In genomic region chr5:107523019-107523680, GRCh38 we compare ENCODE assay signal across 23 cellular contexts.
DNase-seq lines count a peak whose midpoint lies in the region; ATAC-seq and TF ChIP-seq lines count a peak whose summit lies in the region.
"Had no signal": no experiment of that assay in that cellular context is flagged by ENCODE, and none has a peak within 500 bp of the region (broad histone marks: within the 10 kb centered on the region; RNA-seq: fewer than 3 reads in every experiment).

No MANE protein-coding gene starts in this region.

- CTCF ChIA-PET in Panc1 (lab: Charles Lee): no interaction called here
- CTCF ChIA-PET in activated CD4-positive, alpha-beta memory T cell treated with anti-CD3 and anti-CD28 coated beads for 36 hours (lab: Charles Lee): interaction anchor here (0.6 to 0.8 kb wide), 3 partner anchors 12 to 340 kb away, joined by 3 to 5 read pairs (median 3); no protein-coding TSS in a partner anchor

- BruUV-seq in Panc1 (replicated peaks; lab: Mats Ljungman, UMichigan): no TSS peak

- no peaks in the 10 kb centered on the region for H4K20me1 ChIP-seq in GM23338 (replicated peaks; ENCODE audit: insufficient read depth)

- TF ChIP-seq CTCF in GM23338 (conservative IDR thresholded peaks at IDR 0.05; ENCODE audit: low read depth in 2 of 2): no peak
- TF ChIP-seq CTCF in Panc1 (IDR thresholded peaks at IDR 0.05): no peak

- H3K27ac ChIP-seq in GM23338 (ENCODE audit: low read depth) (no peak overlapping the region), Panc1 (ENCODE audit: low read length) (peak overlapping the region; percentile 25; the same call in 1 of the 2 replicates)
- H3K27ac ChIP-seq: C4-2B, dorsolateral prefrontal cortex, heart right ventricle, PC-9, upper lobe of right lung had no signal

- H3K4me2 ChIP-seq in GM23338: no peak overlapping the region
- H3K4me2 ChIP-seq: PC-9 had no signal

- no peaks in the 10 kb centered on the region for H3K27me3 ChIP-seq in GM23338 (ENCODE audit: insufficient read depth)
- H3K27me3 ChIP-seq in Panc1 (ENCODE audit: control insufficient read depth, insufficient read depth, low read length): no peaks in the 10 kb centered on the region
- H3K27me3 ChIP-seq: dorsolateral prefrontal cortex, heart right ventricle, upper lobe of right lung had no signal

- H3K9me2 ChIP-seq in GM23338 (ENCODE audit: insufficient read depth): no peaks in the 10 kb centered on the region

- H3K4me3 ChIP-seq in GM23338 (no peak overlapping the region), Panc1 (ENCODE audit: low read depth in 2 of 2, low read length in 2 of 2) (no peak overlapping the region)
- H3K4me3 ChIP-seq: dorsolateral prefrontal cortex, heart right ventricle, K562, PC-9, upper lobe of right lung had no signal

- H3K9me3 ChIP-seq in Panc1 (ENCODE audit: control insufficient read depth, insufficient read depth, low read depth, low read length): no peaks in the 10 kb centered on the region
- H3K9me3 ChIP-seq: heart right ventricle, upper lobe of right lung had no signal

- peaks cover 36% of the 10 kb centered on the region for H3K4me1 ChIP-seq in GM23338 (ENCODE audit: insufficient read depth)
- peaks cover 13% of the 10 kb centered on the region for H3K4me1 ChIP-seq in Panc1 (ENCODE audit: control insufficient read depth, insufficient read depth, low read length)
- H3K4me1 ChIP-seq: upper lobe of right lung had no signal

- no peak for DNase-seq in GM23338 (ENCODE audit: low spot score)
- DNase-seq in NCI-H187 treated with DMSO at 0.1 percent for 48 hours (lab: John Stamatoyannopoulos, UW): peak; percentile 66
- no peak for DNase-seq in Panc1 (ENCODE audit: low read depth, low spot score)
- peak; percentile 66 for DNase-seq in myocyte (ENCODE audit: low read depth)
- DNase-seq in SKM-1 (lab: John Stamatoyannopoulos, UW; ENCODE audit: unreplicated experiment): no peak
- no peak for DNase-seq in ecto neural progenitor cell (ENCODE audit: low spot score)
- DNase-seq in activated CD4-positive, alpha-beta memory T cell treated with anti-CD3 and anti-CD28 coated beads for 36 hours: no peak
- no peak for DNase-seq in activated T-cell treated with anti-CD3 and anti-CD28 coated beads, Interleukin-2, amount 50 U/mL, for 24 hours
- DNase-seq: activated CD4-positive, CD25-positive, alpha-beta regulatory T cell treated with anti-CD3 and anti-CD28 coated beads, Interleukin-2, amount 50 U/mL, for 72 hours; activated CD8-positive, alpha-beta memory T cell treated with anti-CD3 and anti-CD28 coated beads for 24 hours; activated naive CD4-positive, alpha-beta T cell treated with anti-CD3 and anti-CD28 coated beads, Interleukin-2, amount 10 ng/mL, durations not matched to agents 7 days and 5 days; activated T-cell treated with anti-CD3 and anti-CD28 coated beads, Interleukin-2, amount 50 U/mL, for 4 hours; aorta; heart right ventricle; NCI-H2081 treated with DMSO at 0.1 percent for 48 hours; PC-9; SIG-M5; T-cell; upper lobe of right lung had no signal

- H3K9me3 Mint-ChIP-seq in GM23338: no peaks in the 10 kb centered on the region
- H3K9me3 Mint-ChIP-seq in activated CD4-positive, alpha-beta memory T cell treated with anti-CD3 and anti-CD28 coated beads for 36 hours: no peaks in the 10 kb centered on the region
- H3K9me3 Mint-ChIP-seq in activated T-cell treated with anti-CD3 and anti-CD28 coated beads, Interleukin-2, amount 50 U/mL, for 24 hours: no peaks in the 10 kb centered on the region
- H3K9me3 Mint-ChIP-seq: activated naive CD4-positive, alpha-beta T cell treated with anti-CD3 and anti-CD28 coated beads, Interleukin-2, amount 10 ng/mL, durations not matched to agents 7 days and 5 days; activated T-cell treated with anti-CD3 and anti-CD28 coated beads, Interleukin-2, amount 50 U/mL, for 4 hours; natural killer cell treated with Interleukin-12 subunit alpha and Interleukin-12 subunit beta and Interleukin-15 and Interleukin-18, amount 100 ng/mL, for 72 hours; T-cell had no signal

- peak; percentile 35; the same call in 2 of the 3 replicates for ATAC-seq in GM23338
- ATAC-seq in Panc1: peak; percentile 73; the same call in 1 of the 2 replicates
- ATAC-seq: activated T-cell treated with anti-CD3 and anti-CD28 coated beads, Interleukin-2, amount 50 U/mL, for 4 hours; heart right ventricle; K562; natural killer cell treated with Interleukin-12 subunit alpha and Interleukin-12 subunit beta and Interleukin-15 and Interleukin-18, amount 100 ng/mL, for 72 hours; T-cell; upper lobe of right lung had no signal

- POLR2A ChIA-PET in Panc1 (lab: Charles Lee): no interaction called here
- POLR2A ChIA-PET in activated CD4-positive, alpha-beta memory T cell treated with anti-CD3 and anti-CD28 coated beads for 36 hours (lab: Charles Lee): no interaction called here

- no peaks in the 10 kb centered on the region for H3F3A ChIP-seq in GM23338 (replicated peaks; ENCODE audit: low read depth)

- intact Hi-C loops in Panc1 (cut with micrococcal nuclease; ENCODE audit: unreplicated experiment): no loop called here
- intact Hi-C loops in activated CD4-positive, alpha-beta memory T cell treated with anti-CD3 and anti-CD28 coated beads for 36 hours (cut with micrococcal nuclease): no loop called here

- no peak overlapping the region for H3K27ac Mint-ChIP-seq in GM23338
- no peak overlapping the region for H3K27ac Mint-ChIP-seq in activated CD4-positive, alpha-beta memory T cell treated with anti-CD3 and anti-CD28 coated beads for 36 hours
- H3K27ac Mint-ChIP-seq in activated T-cell treated with anti-CD3 and anti-CD28 coated beads, Interleukin-2, amount 50 U/mL, for 24 hours: no peak overlapping the region
- H3K27ac Mint-ChIP-seq: activated naive CD4-positive, alpha-beta T cell treated with anti-CD3 and anti-CD28 coated beads, Interleukin-2, amount 10 ng/mL, durations not matched to agents 7 days and 5 days; T-cell had no signal

- H3K36me3 ChIP-seq in GM23338 (ENCODE audit: insufficient read depth) (no peaks in the 10 kb centered on the region), Panc1 (ENCODE audit: control insufficient read depth, insufficient read depth, low read length) (no peaks in the 10 kb centered on the region)
- H3K36me3 ChIP-seq: heart right ventricle, upper lobe of right lung had no signal

- no peaks in the 10 kb centered on the region for H3K36me3 Mint-ChIP-seq in GM23338 (ENCODE audit: low read depth)
- no peaks in the 10 kb centered on the region for H3K36me3 Mint-ChIP-seq in activated CD4-positive, alpha-beta memory T cell treated with anti-CD3 and anti-CD28 coated beads for 36 hours
- no peaks in the 10 kb centered on the region for H3K36me3 Mint-ChIP-seq in activated T-cell treated with anti-CD3 and anti-CD28 coated beads, Interleukin-2, amount 50 U/mL, for 24 hours (ENCODE audit: low read depth)
- H3K36me3 Mint-ChIP-seq: activated naive CD4-positive, alpha-beta T cell treated with anti-CD3 and anti-CD28 coated beads, Interleukin-2, amount 10 ng/mL, durations not matched to agents 7 days and 5 days; natural killer cell treated with Interleukin-12 subunit alpha and Interleukin-12 subunit beta and Interleukin-15 and Interleukin-18, amount 100 ng/mL, for 72 hours; T-cell had no signal

- in situ Hi-C loops in Panc1 (cut with HindIII; ENCODE audit: low pct_unique_long_range_greater_than_20kb, low sequenced_read_pairs): no loop called here

- peaks cover 58% of the 10 kb centered on the region for H3K4me1 Mint-ChIP-seq in GM23338
- H3K4me1 Mint-ChIP-seq in activated CD4-positive, alpha-beta memory T cell treated with anti-CD3 and anti-CD28 coated beads for 36 hours (ENCODE audit: low read depth): no peaks in the 10 kb centered on the region
- H3K4me1 Mint-ChIP-seq in activated T-cell treated with anti-CD3 and anti-CD28 coated beads, Interleukin-2, amount 50 U/mL, for 24 hours (ENCODE audit: low read depth): peaks cover 3% of the 10 kb centered on the region
- H3K4me1 Mint-ChIP-seq: activated naive CD4-positive, alpha-beta T cell treated with anti-CD3 and anti-CD28 coated beads, Interleukin-2, amount 10 ng/mL, durations not matched to agents 7 days and 5 days; T-cell had no signal

- H3K79me2 ChIP-seq in GM23338 (replicated peaks; ENCODE audit: insufficient read depth): peaks cover 3% of the 10 kb centered on the region; the same call in 1 of the 2 replicates

- H3K4me3 Mint-ChIP-seq in GM23338: no peak overlapping the region
- no peak overlapping the region for H3K4me3 Mint-ChIP-seq in activated CD4-positive, alpha-beta memory T cell treated with anti-CD3 and anti-CD28 coated beads for 36 hours
- H3K4me3 Mint-ChIP-seq in activated T-cell treated with anti-CD3 and anti-CD28 coated beads, Interleukin-2, amount 50 U/mL, for 24 hours: no peak overlapping the region
- H3K4me3 Mint-ChIP-seq: activated naive CD4-positive, alpha-beta T cell treated with anti-CD3 and anti-CD28 coated beads, Interleukin-2, amount 10 ng/mL, durations not matched to agents 7 days and 5 days; activated T-cell treated with anti-CD3 and anti-CD28 coated beads, Interleukin-2, amount 50 U/mL, for 4 hours; natural killer cell treated with Interleukin-12 subunit alpha and Interleukin-12 subunit beta and Interleukin-15 and Interleukin-18, amount 100 ng/mL, for 72 hours; T-cell had no signal

- no peaks in the 10 kb centered on the region for H3K27me3 Mint-ChIP-seq in GM23338 (ENCODE audit: insufficient read depth, low read depth, poor library complexity)
- H3K27me3 Mint-ChIP-seq in activated CD4-positive, alpha-beta memory T cell treated with anti-CD3 and anti-CD28 coated beads for 36 hours: no peaks in the 10 kb centered on the region
- H3K27me3 Mint-ChIP-seq in activated T-cell treated with anti-CD3 and anti-CD28 coated beads, Interleukin-2, amount 50 U/mL, for 24 hours: peaks cover 3% of the 10 kb centered on the region

- no peak overlapping the region for H2AFZ ChIP-seq in GM23338
- H2AFZ ChIP-seq: PC-9 had no signal

TF ChIP-seq in GM23338, 12 proteins besides CTCF, POLR2A, EP300 and RAD21 (continues in another document):
- no peak for TF ChIP-seq EZH2 (IDR thresholded peaks at IDR 0.05; ENCODE audit: low read depth, unreplicated experiment)

Comparison
In these comparisons a context has a peak if more than half of its experiments do, and no peak if none do; other contexts are left out.
1. DNase-seq: peak in NCI-H187 treated with DMSO at 0.1 percent for 48 hours (single experiment) and myocyte (single experiment); none in GM23338 (single experiment), Panc1 (single experiment), SKM-1 (single experiment), ecto neural progenitor cell (single experiment), activated CD4-positive, alpha-beta memory T cell treated with anti-CD3 and anti-CD28 coated beads for 36 hours (single experiment) and activated T-cell treated with anti-CD3 and anti-CD28 coated beads, Interleukin-2, amount 50 U/mL, for 24 hours (single experiment).